Comparison of ENCODE assay signal across 11 cellular contexts in the genomic region with DNA sequence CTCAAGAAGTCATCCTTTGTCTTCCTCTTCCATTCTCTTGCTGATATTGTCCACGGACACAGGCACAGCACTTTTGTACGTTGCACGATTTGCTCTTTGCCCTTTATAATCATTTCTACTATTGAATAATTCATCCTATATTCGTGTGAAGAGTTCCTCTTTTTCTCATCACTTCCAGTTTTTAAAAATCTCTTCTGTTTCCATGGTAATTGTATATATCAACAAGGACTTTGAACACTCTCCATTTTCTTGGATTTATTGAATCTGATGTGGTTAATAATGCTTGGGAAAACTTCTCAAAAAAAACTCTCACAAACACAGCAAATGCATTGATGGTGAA. TPM values are rescaled to one million over a fixed set of nuclear protein-coding genes. Genes with fewer than 3 reads are reported as not detected.
DNase-seq lines count a peak whose midpoint lies in the region; ATAC-seq, FAIRE-seq and TF ChIP-seq lines count a peak whose summit lies in the region.
"Had no signal": no experiment of that assay in that cellular context is flagged by ENCODE, and none has a peak within 500 bp of the region (broad histone marks: within the 10 kb centered on the region; RNA-seq: fewer than 3 reads in every experiment).

No MANE protein-coding gene starts in this region.

- no peaks in the 10 kb centered on the region for H3K9me2 ChIP-seq in PC-9 (ENCODE audit: insufficient read depth)

- CTCF ChIA-PET in activated naive CD4-positive, alpha-beta T cell treated with anti-CD3 and anti-CD28 coated beads, Interleukin-2, amount 10 ng/mL, durations not matched to agents 7 days and 5 days (lab: Charles Lee), result interaction anchor here (1.0 kb wide), 1 partner anchor 22 kb away, joined by 4 read pairs; no protein-coding TSS in a partner anchor
- CTCF ChIA-PET in PC-9 (lab: Charles Lee), result no interaction called here

- no peaks in the 10 kb centered on the region for H4K20me1 ChIP-seq in PC-9 (ENCODE audit: insufficient read depth)

- H3K4me2 ChIP-seq in PC-9, result peak overlapping the region; percentile 72

- no peak for DNase-seq in activated naive CD4-positive, alpha-beta T cell treated with anti-CD3 and anti-CD28 coated beads, Interleukin-2, amount 10 ng/mL, durations not matched to agents 7 days and 5 days
- no peak for DNase-seq in activated naive CD4-positive, alpha-beta T cell (lab: John Stamatoyannopoulos, UW)
- DNase-seq in PC-9 (no peak), inferior parietal cortex (ENCODE audit: extremely low spot score) (no peak), RCC 7860 (ENCODE audit: low spot score) (no peak), WERI-Rb-1 (no peak)
- no peak for DNase-seq in central memory CD8-positive, alpha-beta T cell (ENCODE audit: low spot score in 2 of 2)
- no peak for DNase-seq in stimulated activated naive CD8-positive, alpha-beta T cell treated with anti-CD3 and anti-CD28 coated beads, Interleukin-15, amount 100 ng/mL, for 72 hours
- DNase-seq: NCI-H1105, NCI-H748 treated with DMSO at 0.1 percent for 48 hours had no signal

- H3K9me3 ChIP-seq in PC-9 (ENCODE audit: insufficient read depth, low read depth), result 0 out of 2 replicates have a peak, but pooled peaks cover 10% of the 10 kb centered on the region
- H3K9me3 ChIP-seq in WERI-Rb-1 (ENCODE audit: severe bottlenecking), result no peaks in the 10 kb centered on the region

- H2AFZ ChIP-seq in PC-9, result peak overlapping the region; percentile 63; the same call in 1 of the 2 replicates

- H3K4me1 Mint-ChIP-seq in activated naive CD4-positive, alpha-beta T cell treated with anti-CD3 and anti-CD28 coated beads, Interleukin-2, amount 10 ng/mL, durations not matched to agents 7 days and 5 days, result peaks cover 91% of the 10 kb centered on the region
- H3K4me1 Mint-ChIP-seq in central memory CD8-positive, alpha-beta T cell, result peaks cover 88% of the 10 kb centered on the region
- peaks cover 95% of the 10 kb centered on the region for H3K4me1 Mint-ChIP-seq in stimulated activated naive CD8-positive, alpha-beta T cell treated with anti-CD3 and anti-CD28 coated beads, Interleukin-15, amount 100 ng/mL, for 72 hours

- H3K27me3 Mint-ChIP-seq in activated naive CD4-positive, alpha-beta T cell treated with anti-CD3 and anti-CD28 coated beads, Interleukin-2, amount 10 ng/mL, durations not matched to agents 7 days and 5 days, result no peaks in the 10 kb centered on the region
- H3K27me3 Mint-ChIP-seq in central memory CD8-positive, alpha-beta T cell, result no peaks in the 10 kb centered on the region
- no peaks in the 10 kb centered on the region for H3K27me3 Mint-ChIP-seq in stimulated activated naive CD8-positive, alpha-beta T cell treated with anti-CD3 and anti-CD28 coated beads, Interleukin-15, amount 100 ng/mL, for 72 hours

- intact Hi-C loops in PC-9 (cut with micrococcal nuclease; ENCODE audit: unreplicated experiment), result loop anchor here (1.0 to 5.0 kb wide), 3 partner anchors 40 to 125 kb away; partner anchors contain the start of gene CD47

- POLR2A ChIA-PET in PC-9 (lab: Charles Lee; ENCODE audit: unreplicated experiment), result interaction anchor here (0.9 kb wide), 1 partner anchor 22 kb away, joined by 5 read pairs; no protein-coding TSS in a partner anchor

- FAIRE-seq in RCC 7860 (lab: Jason Lieb, UNC), result no peak

- H3K4me3 ChIP-seq in PC-9 (no peak overlapping the region), WERI-Rb-1 (ENCODE audit: low read depth, low read length) (no peak overlapping the region)

- peaks cover 46% of the 10 kb centered on the region for H3K4me1 ChIP-seq in PC-9 (replicated peaks; ENCODE audit: insufficient read depth)

- no peak for TF ChIP-seq CTCF in PC-9 (conservative IDR thresholded peaks at IDR 0.05)
- no peak for TF ChIP-seq CTCF in WERI-Rb-1 (IDR thresholded peaks at IDR 0.05; ENCODE audit: low read depth, low read length)

- H3K9me3 Mint-ChIP-seq in activated naive CD4-positive, alpha-beta T cell treated with anti-CD3 and anti-CD28 coated beads, Interleukin-2, amount 10 ng/mL, durations not matched to agents 7 days and 5 days, result peaks cover 15% of the 10 kb centered on the region
- H3K9me3 Mint-ChIP-seq in central memory CD8-positive, alpha-beta T cell, result peaks cover 6% of the 10 kb centered on the region
- H3K9me3 Mint-ChIP-seq in stimulated activated naive CD8-positive, alpha-beta T cell treated with anti-CD3 and anti-CD28 coated beads, Interleukin-15, amount 100 ng/mL, for 72 hours, result peaks cover 13 to 16% of the 10 kb centered on the region in 2 donors

- BruUV-seq in PC-9 (replicated peaks; lab: Mats Ljungman, UMichigan), result no TSS peak

- H3K27me3 ChIP-seq in PC-9 (ENCODE audit: insufficient read depth, low read depth), result no peaks in the 10 kb centered on the region
- H3K27me3 ChIP-seq in WERI-Rb-1 (ENCODE audit: insufficient read depth, low read depth, severe bottlenecking), result no peaks in the 10 kb centered on the region

- no peaks in the 10 kb centered on the region for H3K79me2 ChIP-seq in PC-9 (ENCODE audit: low read depth)

- no peak overlapping the region for H3K4me3 Mint-ChIP-seq in activated naive CD4-positive, alpha-beta T cell treated with anti-CD3 and anti-CD28 coated beads, Interleukin-2, amount 10 ng/mL, durations not matched to agents 7 days and 5 days
- peak overlapping the region; percentile 60 for H3K4me3 Mint-ChIP-seq in central memory CD8-positive, alpha-beta T cell
- peak overlapping the region; percentile 25 to 62 for H3K4me3 Mint-ChIP-seq in stimulated activated naive CD8-positive, alpha-beta T cell treated with anti-CD3 and anti-CD28 coated beads, Interleukin-15, amount 100 ng/mL, for 72 hours
- H3K4me3 Mint-ChIP-seq: WTC11 had no signal

- H3K27ac ChIP-seq in PC-9 (peak overlapping the region; percentile 84), WERI-Rb-1 (no peak overlapping the region)

- no peak for ATAC-seq in central memory CD8-positive, alpha-beta T cell (replicated peaks; ENCODE audit: extremely low read depth, poor library complexity, severe bottlenecking)
- ATAC-seq in stimulated activated naive CD8-positive, alpha-beta T cell treated with anti-CD3 and anti-CD28 coated beads, Interleukin-15, amount 100 ng/mL, for 72 hours, result no peak
- ATAC-seq: WTC11 had no signal

- peak overlapping the region; percentile 50 for H3K27ac Mint-ChIP-seq in activated naive CD4-positive, alpha-beta T cell treated with anti-CD3 and anti-CD28 coated beads, Interleukin-2, amount 10 ng/mL, durations not matched to agents 7 days and 5 days
- peak overlapping the region; percentile 36 for H3K27ac Mint-ChIP-seq in central memory CD8-positive, alpha-beta T cell (ENCODE audit: low read depth)
- peak overlapping the region in 1 of 2 donors; percentile 93 for H3K27ac Mint-ChIP-seq in stimulated activated naive CD8-positive, alpha-beta T cell treated with anti-CD3 and anti-CD28 coated beads, Interleukin-15, amount 100 ng/mL, for 72 hours
- H3K27ac Mint-ChIP-seq: WTC11 had no signal

- H3K36me3 ChIP-seq in PC-9 (ENCODE audit: low read depth) (no peaks in the 10 kb centered on the region), WERI-Rb-1 (no peaks in the 10 kb centered on the region)

- peaks cover 39% of the 10 kb centered on the region for H3F3A ChIP-seq in PC-9 (ENCODE audit: insufficient read depth, low read depth)

- H3K36me3 Mint-ChIP-seq in activated naive CD4-positive, alpha-beta T cell treated with anti-CD3 and anti-CD28 coated beads, Interleukin-2, amount 10 ng/mL, durations not matched to agents 7 days and 5 days, result peaks cover 89% of the 10 kb centered on the region
- peaks cover 4% of the 10 kb centered on the region for H3K36me3 Mint-ChIP-seq in central memory CD8-positive, alpha-beta T cell (ENCODE audit: insufficient read depth)
- H3K36me3 Mint-ChIP-seq: WTC11 had no signal

RNA-seq across cellular contexts. Expression of gene CD47, which starts 40.9 kb away (rescaled TPM):
- 74.8 and 76.9 TPM in 2 replicates for total RNA-seq in PC-9 (2021)
